Comparison of ENCODE assay signal across 9 cellular contexts in genomic region chr9:36924071-36924470, GRCh38.
DNase-seq lines count a peak whose midpoint lies in the region; ATAC-seq and TF ChIP-seq lines count a peak whose summit lies in the region.
"Had no signal": no experiment of that assay in that cellular context is flagged by ENCODE, and none has a peak within 500 bp of the region (broad histone marks: within the 10 kb centered on the region; RNA-seq: fewer than 3 reads in every experiment).

No MANE protein-coding gene starts in this region.

- intact Hi-C loops in natural killer cell (cut with micrococcal nuclease) = no loop called here
- intact Hi-C loops in mammary epithelial cell (cut with micrococcal nuclease) = no loop called here
- intact Hi-C loops in upper lobe of right lung (cut with DNase I) = no loop called here

- H3K4me1 Mint-ChIP-seq in natural killer cell treated with Interleukin-12 subunit alpha and Interleukin-12 subunit beta and Interleukin-15 and Interleukin-18, amount 100 ng/mL, for 72 hours (ENCODE audit: low read depth in 2 of 2) = peaks cover 23 to 34% of the 10 kb centered on the region in 2 donors
- peaks cover 0 to 4% of the 10 kb centered on the region in 2 donors for H3K4me1 Mint-ChIP-seq in natural killer cell
- H3K4me1 Mint-ChIP-seq in stimulated activated naive B cell treated with anti-CD40 and anti-IgM and Interleukin-4, amounts not matched to agents 10 μg/mL and 1 μg/mL and 100 μg/mL, for 72 hours = peaks cover 64 to 95% of the 10 kb centered on the region in 2 donors

- no peaks in the 10 kb centered on the region for H3K79me2 ChIP-seq in mammary epithelial cell (ENCODE audit: insufficient read depth, low read length)

- no peak for DNase-seq in natural killer cell treated with Interleukin-12 subunit alpha and Interleukin-12 subunit beta and Interleukin-15 and Interleukin-18, amount 100 ng/mL, for 72 hours (ENCODE audit: low spot score)
- no peak for DNase-seq in natural killer cell
- peak; percentile 90 for DNase-seq in mammary epithelial cell
- no peak for DNase-seq in stimulated activated naive B cell treated with anti-CD40 and anti-IgM and Interleukin-4, amounts not matched to agents 10 μg/mL and 1 μg/mL and 100 μg/mL, for 72 hours
- DNase-seq in upper lobe of right lung = no peak
- no peak for DNase-seq in SK-N-DZ (ENCODE audit: low spot score)
- DNase-seq: SHP77 treated with DMSO at 0.1 percent for 48 hours had no signal

- H3K4me3 ChIP-seq in mammary epithelial cell (replicated peaks in 1 of 3; ENCODE audit: insufficient read depth in 1 of 3, low read depth in 2 of 3, low read length in 3 of 3) (no peak overlapping the region), upper lobe of right lung (no peak overlapping the region)

- H4K20me1 ChIP-seq in mammary epithelial cell (ENCODE audit: insufficient read depth, low read length) = no peaks in the 10 kb centered on the region

- no peaks in the 10 kb centered on the region for H3K9me3 Mint-ChIP-seq in natural killer cell treated with Interleukin-12 subunit alpha and Interleukin-12 subunit beta and Interleukin-15 and Interleukin-18, amount 100 ng/mL, for 72 hours
- no peaks in the 10 kb centered on the region for H3K9me3 Mint-ChIP-seq in natural killer cell
- H3K9me3 Mint-ChIP-seq in stimulated activated naive B cell treated with anti-CD40 and anti-IgM and Interleukin-4, amounts not matched to agents 10 μg/mL and 1 μg/mL and 100 μg/mL, for 72 hours = peaks cover 0 to 3% of the 10 kb centered on the region in 2 donors

- TF ChIP-seq EP300 in Ishikawa (IDR thresholded peaks at IDR 0.05; ENCODE audit: borderline replicate concordance) = no peak; the same call in 1 of the 2 replicates

- TF ChIP-seq CTCF in natural killer cell (IDR thresholded peaks at IDR 0.05) (no peak), mammary epithelial cell (conservative IDR thresholded peaks at IDR 0.05 in 1 of 2, IDR thresholded peaks at IDR 0.05 in 1 of 2; ENCODE audit: extremely low read depth in 1 of 2, insufficient read depth in 1 of 2, low read depth in 1 of 2, low read length in 2 of 2) (no peak), upper lobe of right lung (IDR thresholded peaks at IDR 0.05) (no peak)

- no peak overlapping the region for H3K4me2 ChIP-seq in mammary epithelial cell (ENCODE audit: insufficient read depth, low read depth, low read length)

- no TSS peak for BruUV-seq in mammary epithelial cell (replicated peaks; lab: Mats Ljungman, UMichigan)

- in situ Hi-C loops in mammary epithelial cell (cut with MboI; ENCODE audit: low sequenced_read_pairs in 2 of 2) = no loop called here

- H3K9ac ChIP-seq in mammary epithelial cell (ENCODE audit: insufficient read depth, low read length) = no peak overlapping the region

- H3K36me3 Mint-ChIP-seq in natural killer cell treated with Interleukin-12 subunit alpha and Interleukin-12 subunit beta and Interleukin-15 and Interleukin-18, amount 100 ng/mL, for 72 hours = no peaks in the 10 kb centered on the region
- H3K36me3 Mint-ChIP-seq in natural killer cell = no peaks in the 10 kb centered on the region
- peaks cover 82 to 87% of the 10 kb centered on the region in 2 donors for H3K36me3 Mint-ChIP-seq in stimulated activated naive B cell treated with anti-CD40 and anti-IgM and Interleukin-4, amounts not matched to agents 10 μg/mL and 1 μg/mL and 100 μg/mL, for 72 hours

- dilution Hi-C loops in mammary epithelial cell (cut with HindIII; ENCODE audit: low sequenced_read_pairs) = no loop called here

- 33% methylated on average over 4 of the region's 4 CpGs for WGBS in mammary epithelial cell (ENCODE audit: low coverage, missing lambda C conversion rate)

- H3K27ac ChIP-seq in mammary epithelial cell (ENCODE audit: insufficient read depth, low read depth, low read length) (no peak overlapping the region), upper lobe of right lung (no peak overlapping the region)

- CTCF ChIA-PET in mammary epithelial cell (lab: Charles Lee; ENCODE audit: low non-redundant PET) = no interaction called here

- no peak for TF ChIP-seq RAD21 in Ishikawa (IDR thresholded peaks at IDR 0.05; ENCODE audit: low read depth)

- H3K9me3 ChIP-seq in mammary epithelial cell (replicated peaks; ENCODE audit: insufficient read depth, low read length) = no peaks in the 10 kb centered on the region
- H3K9me3 ChIP-seq in upper lobe of right lung = no peaks in the 10 kb centered on the region

- no peak overlapping the region for H2AFZ ChIP-seq in mammary epithelial cell (ENCODE audit: low read depth, low read length)

- H3K27me3 ChIP-seq in mammary epithelial cell (ENCODE audit: insufficient read depth, low read length) (no peaks in the 10 kb centered on the region), upper lobe of right lung (no peaks in the 10 kb centered on the region)

- H3K4me1 ChIP-seq in mammary epithelial cell (ENCODE audit: insufficient read depth, low read length) = peaks cover 30% of the 10 kb centered on the region
- H3K4me1 ChIP-seq in upper lobe of right lung = no peaks in the 10 kb centered on the region

- peaks cover 14 to 17% of the 10 kb centered on the region in 2 donors for H3K27me3 Mint-ChIP-seq in natural killer cell treated with Interleukin-12 subunit alpha and Interleukin-12 subunit beta and Interleukin-15 and Interleukin-18, amount 100 ng/mL, for 72 hours
- H3K27me3 Mint-ChIP-seq in natural killer cell (ENCODE audit: low read depth in 2 of 2) = peaks cover 8 to 19% of the 10 kb centered on the region in 2 donors
- no peaks in the 10 kb centered on the region for H3K27me3 Mint-ChIP-seq in stimulated activated naive B cell treated with anti-CD40 and anti-IgM and Interleukin-4, amounts not matched to agents 10 μg/mL and 1 μg/mL and 100 μg/mL, for 72 hours

- peak overlapping the region in 1 of 2 donors; percentile 69 for H3K27ac Mint-ChIP-seq in natural killer cell treated with Interleukin-12 subunit alpha and Interleukin-12 subunit beta and Interleukin-15 and Interleukin-18, amount 100 ng/mL, for 72 hours
- H3K27ac Mint-ChIP-seq in natural killer cell = no peak overlapping the region
- H3K27ac Mint-ChIP-seq in stimulated activated naive B cell treated with anti-CD40 and anti-IgM and Interleukin-4, amounts not matched to agents 10 μg/mL and 1 μg/mL and 100 μg/mL, for 72 hours = peak overlapping the region; percentile 94

- peak overlapping the region; percentile 49 for H3K4me3 Mint-ChIP-seq in natural killer cell treated with Interleukin-12 subunit alpha and Interleukin-12 subunit beta and Interleukin-15 and Interleukin-18, amount 100 ng/mL, for 72 hours
- H3K4me3 Mint-ChIP-seq in natural killer cell = no peak overlapping the region
- peak overlapping the region in 1 of 2 donors; percentile 54 for H3K4me3 Mint-ChIP-seq in stimulated activated naive B cell treated with anti-CD40 and anti-IgM and Interleukin-4, amounts not matched to agents 10 μg/mL and 1 μg/mL and 100 μg/mL, for 72 hours

- H3K36me3 ChIP-seq in mammary epithelial cell (ENCODE audit: insufficient read depth, low read length) (no peaks in the 10 kb centered on the region), upper lobe of right lung (no peaks in the 10 kb centered on the region)

- ATAC-seq in natural killer cell treated with Interleukin-12 subunit alpha and Interleukin-12 subunit beta and Interleukin-15 and Interleukin-18, amount 100 ng/mL, for 72 hours = peak; percentile 77 to 78
- ATAC-seq in natural killer cell (no peak), GM18519 (IDR thresholded peaks at IDR 0.05; ENCODE audit: low FRiP score, unreplicated experiment) (no peak), upper lobe of right lung (no peak)
- peak; percentile 64 to 69 for ATAC-seq in stimulated activated naive B cell treated with anti-CD40 and anti-IgM and Interleukin-4, amounts not matched to agents 10 μg/mL and 1 μg/mL and 100 μg/mL, for 72 hours (replicated peaks)

TF ChIP-seq in Ishikawa, 13 proteins besides CTCF, POLR2A, EP300 and RAD21:
- TF ChIP-seq YY1 (IDR thresholded peaks at IDR 0.05; ENCODE audit: low read depth) = no peak
- TF ChIP-seq REST (IDR thresholded peaks at IDR 0.05; ENCODE audit: low read depth) = no peak
- peak; percentile 74 for TF ChIP-seq MAX (IDR thresholded peaks at IDR 0.05)
- TF ChIP-seq TCF12 (IDR thresholded peaks at IDR 0.05; ENCODE audit: low read depth) = peak; percentile 39; the same call in 1 of the 2 replicates
- no peak for TF ChIP-seq CEBPB (IDR thresholded peaks at IDR 0.05)
- peak; percentile 37; the same call in 1 of the 2 replicates for TF ChIP-seq NFIC (IDR thresholded peaks at IDR 0.05)

Comparison
In these comparisons a context has a peak if more than half of its experiments do, and no peak if none do; other contexts are left out.
1. ATAC-seq: peak in natural killer cell treated with Interleukin-12 subunit alpha and Interleukin-12 subunit beta and Interleukin-15 and Interleukin-18, amount 100 ng/mL, for 72 hours (2 of 2) and stimulated activated naive B cell treated with anti-CD40 and anti-IgM and Interleukin-4, amounts not matched to agents 10 μg/mL and 1 μg/mL and 100 μg/mL, for 72 hours (2 of 2); none in natural killer cell (0 of 3), GM18519 (single experiment) and upper lobe of right lung (single experiment).